29 cellular contexts compared by ENCODE assay signal in genomic region chr11:103798456-103798855, GRCh38.
DNase-seq lines count a peak whose midpoint lies in the region; TF ChIP-seq lines count a peak whose summit lies in the region.
"Had no signal": no experiment of that assay in that cellular context is flagged by ENCODE, and none has a peak within 500 bp of the region (broad histone marks: within the 10 kb centered on the region; RNA-seq: fewer than 3 reads in every experiment).

No MANE protein-coding gene starts in this region.

- no peaks in the 10 kb centered on the region for H3K9me3 ChIP-seq in BLaER1 treated with 17β-estradiol and CSF1 and Interleukin-3, amounts not matched to agents 10 nM and 100 nM (replicated peaks in 1 of 11)
- H3K9me3 ChIP-seq: MG63, suprapubic skin, upper lobe of left lung had no signal

- H3K27me3 ChIP-seq in BLaER1 treated with 17β-estradiol and CSF1 and Interleukin-3, amounts not matched to agents 10 nM and 100 nM = no peaks in the 10 kb centered on the region
- H3K27me3 ChIP-seq: MG63, neural progenitor cell, suprapubic skin, upper lobe of left lung had no signal

- peaks cover 21 to 35% (median 29%) of the 10 kb centered on the region in 10 experiments for H3K4me1 ChIP-seq in BLaER1 treated with 17β-estradiol and CSF1 and Interleukin-3, amounts not matched to agents 10 nM and 100 nM
- H3K4me1 ChIP-seq: neural progenitor cell, parathyroid adenoma, suprapubic skin had no signal

- H3K36me3 Mint-ChIP-seq in glutamatergic neuron (ENCODE audit: unreplicated experiment) = no peaks in the 10 kb centered on the region
- H3K36me3 Mint-ChIP-seq: memory B cell, neural progenitor cell had no signal

- DNase-seq in H4 (ENCODE audit: low spot score) = peak; percentile 21
- peak; percentile 9 for DNase-seq in OCI-M1 (lab: John Stamatoyannopoulos, UW)
- DNase-seq in fibroblast of peridontal ligament (ENCODE audit: extremely low read depth) = peak; percentile 18
- DNase-seq in glutamatergic neuron = no peak
- DNase-seq in GM20000 (ENCODE audit: low spot score) = no peak
- DNase-seq in GF-D8 (lab: John Stamatoyannopoulos, UW) = no peak
- DNase-seq: activated CD4-positive, alpha-beta T cell treated with anti-CD3 and anti-CD28 coated beads for 4 hours; activated naive CD4-positive, alpha-beta T cell treated with anti-CD3 and anti-CD28 coated beads, Interleukin-2, amount 50 U/mL, for 16 hours; amniotic stem cell; Calu3; H7; KBM-7; MG63; NCI-H1436; NCI-H2081 treated with DMSO at 0.1 percent for 48 hours; NCI-H524 treated with DMSO at 0.1 percent for 48 hours; retina; stimulated activated naive CD4-positive, alpha-beta T cell treated with Interleukin-2 at 50 U/mL for 16 hours; T-helper 9 cell; upper lobe of left lung; WERI-Rb-1 had no signal

- no peaks in the 10 kb centered on the region for H3K36me3 ChIP-seq in BLaER1 treated with 17β-estradiol and CSF1 and Interleukin-3, amounts not matched to agents 10 nM and 100 nM
- H3K36me3 ChIP-seq: MG63, neural progenitor cell, suprapubic skin, upper lobe of left lung, WERI-Rb-1 had no signal

- TF ChIP-seq CTCF in glutamatergic neuron (IDR thresholded peaks at IDR 0.05; ENCODE audit: partially characterized antibody, unreplicated experiment) (no peak), GM20000 (IDR thresholded peaks at IDR 0.05; ENCODE audit: extremely low read depth, missing control alignments) (no peak)

- H3K27me3 Mint-ChIP-seq in glutamatergic neuron (ENCODE audit: unreplicated experiment) = no peaks in the 10 kb centered on the region

- peak overlapping the region; percentile 17 to 79 (median 61); a peak in 20 of 22 replicates for H3K4me2 ChIP-seq in BLaER1 treated with 17β-estradiol and CSF1 and Interleukin-3, amounts not matched to agents 10 nM and 100 nM
- H3K4me2 ChIP-seq: neural progenitor cell had no signal

- H3K4me3 ChIP-seq in BLaER1 treated with 17β-estradiol and CSF1 and Interleukin-3, amounts not matched to agents 10 nM and 100 nM = no peak overlapping the region
- H3K4me3 ChIP-seq: MG63, neural progenitor cell, skin epidermis, suprapubic skin, upper lobe of left lung had no signal

- H3K9me3 Mint-ChIP-seq in glutamatergic neuron (ENCODE audit: unreplicated experiment) = peaks cover 5% of the 10 kb centered on the region
- H3K9me3 Mint-ChIP-seq: activated T-helper 2 cell treated with anti-CD3 and anti-CD28 coated beads, Interferon-gamma antibody, Interleukin-2, Interleukin-4, amounts not matched to agents 10 μg/mL and 5 μg/mL and 100 μg/mL, durations not matched to agents 14 hours and 24 hours and 36 hours; memory B cell; neural progenitor cell had no signal

- no peak overlapping the region for H3K27ac Mint-ChIP-seq in glutamatergic neuron (ENCODE audit: unreplicated experiment)
- H3K27ac Mint-ChIP-seq: activated T-helper 2 cell treated with anti-CD3 and anti-CD28 coated beads, Interferon-gamma antibody, Interleukin-2, Interleukin-4, amounts not matched to agents 10 μg/mL and 5 μg/mL and 100 μg/mL, durations not matched to agents 14 hours and 24 hours and 36 hours; memory B cell; neural progenitor cell had no signal

- no peak overlapping the region for H3K4me3 Mint-ChIP-seq in glutamatergic neuron (ENCODE audit: unreplicated experiment)
- H3K4me3 Mint-ChIP-seq: memory B cell, neural progenitor cell had no signal

- peaks cover 30% of the 10 kb centered on the region for H3K4me1 Mint-ChIP-seq in glutamatergic neuron (ENCODE audit: low read depth, unreplicated experiment)
- H3K4me1 Mint-ChIP-seq: memory B cell had no signal

- no peaks in the 10 kb centered on the region for H4K20me1 ChIP-seq in BLaER1 treated with 17β-estradiol and CSF1 and Interleukin-3, amounts not matched to agents 10 nM and 100 nM

- H3K27ac ChIP-seq in BLaER1 treated with 17β-estradiol and CSF1 and Interleukin-3, amounts not matched to agents 10 nM and 100 nM = peak overlapping the region in 8 of 11 experiments; percentile 51 to 82 (median 72); a peak in 15 of 22 replicates
- H3K27ac ChIP-seq: C4-2B, neural progenitor cell, parathyroid adenoma, suprapubic skin, upper lobe of left lung, WERI-Rb-1 had no signal

- H3K9ac ChIP-seq in BLaER1 treated with 17β-estradiol and CSF1 and Interleukin-3, amounts not matched to agents 10 nM and 100 nM = peak overlapping the region in 2 of 11 experiments; percentile 30 to 47; a peak in 4 of 22 replicates
- H3K9ac ChIP-seq: neural progenitor cell, parathyroid adenoma had no signal

Comparison
In these comparisons a context has a peak if more than half of its experiments do, and no peak if none do; other contexts are left out.
1. DNase-seq: peak in H4 (single experiment), OCI-M1 (single experiment) and fibroblast of peridontal ligament (single experiment); none in glutamatergic neuron (single experiment), GM20000 (single experiment) and GF-D8 (single experiment).